In the genomic region with DNA sequence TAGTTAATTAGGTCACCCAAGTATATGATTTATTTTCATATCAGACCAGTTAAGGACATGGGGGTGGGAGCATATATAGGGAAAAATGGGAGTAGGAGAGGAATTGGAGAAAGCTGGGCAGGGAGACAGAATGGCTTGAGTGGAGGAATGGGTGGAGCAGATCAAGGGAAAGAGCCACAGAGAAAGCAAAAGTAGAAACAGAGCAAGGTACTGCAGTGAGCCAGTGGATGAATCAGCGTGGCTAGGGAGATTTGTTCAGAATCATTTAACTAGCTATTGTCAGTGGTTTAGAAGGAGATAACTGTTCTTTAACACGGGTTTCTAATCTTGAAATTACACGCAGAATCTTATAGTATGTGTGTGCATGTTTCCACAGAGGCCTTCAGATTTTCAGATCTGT, we compare ENCODE assay signal across 11 cellular contexts. TPM values are rescaled to one million over a fixed set of nuclear protein-coding genes. Genes with fewer than 3 reads are reported as not detected.
A peak's percentile ranks its signal among the peaks of the same experiment; 100 is the strongest.
DNase-seq lines count a peak whose midpoint lies in the region; ATAC-seq lines count a peak whose summit lies in the region.
"Had no signal": no experiment of that assay in that cellular context is flagged by ENCODE, and none has a peak within 500 bp of the region (broad histone marks: within the 10 kb centered on the region; RNA-seq: fewer than 3 reads in every experiment).

No MANE protein-coding gene starts in this region.

- peak; percentile 4 for DNase-seq in NOMO-1 treated with DMSO at 0.1 percent for 48 hours (lab: John Stamatoyannopoulos, UW; ENCODE audit: unreplicated experiment)
- DNase-seq in NOMO-1 treated with dmso at 0.1 percent for 144 hours (lab: John Stamatoyannopoulos, UW; ENCODE audit: unreplicated experiment), result no peak
- DNase-seq in amniotic epithelial cell (ENCODE audit: low read depth), result peak; percentile 71
- DNase-seq in myocyte (ENCODE audit: low read depth), result peak; percentile 26
- DNase-seq in NCI-H128 (lab: John Stamatoyannopoulos, UW; ENCODE audit: unreplicated experiment), result no peak
- DNase-seq in epidermal melanocyte (ENCODE audit: insufficient read length, low spot score), result no peak
- DNase-seq: 8988T, NCI-H146, RPMI8226 had no signal

- ATAC-seq in HG02981 (IDR thresholded peaks at IDR 0.05; ENCODE audit: unreplicated experiment) (peak; percentile 42), GM18909 (IDR thresholded peaks at IDR 0.05; ENCODE audit: poor library complexity, unreplicated experiment) (no peak)

RNA-seq across cellular contexts. Expression of gene SNX24, which starts 37.4 kb away (rescaled TPM):
- total RNA-seq in myocyte, result 12.7 and 15.7 TPM in 2 replicates
- 15.8 TPM for polyA plus RNA-seq in myocyte (2012)

Comparison
In these comparisons a context has a peak if more than half of its experiments do, and no peak if none do; other contexts are left out.
1. DNase-seq: peak in NOMO-1 treated with DMSO at 0.1 percent for 48 hours (single experiment), amniotic epithelial cell (single experiment) and myocyte (single experiment); none in NOMO-1 treated with dmso at 0.1 percent for 144 hours (single experiment), NCI-H128 (single experiment) and epidermal melanocyte (single experiment).